ENCODE assay signal across 8 cellular contexts in the genomic region with DNA sequence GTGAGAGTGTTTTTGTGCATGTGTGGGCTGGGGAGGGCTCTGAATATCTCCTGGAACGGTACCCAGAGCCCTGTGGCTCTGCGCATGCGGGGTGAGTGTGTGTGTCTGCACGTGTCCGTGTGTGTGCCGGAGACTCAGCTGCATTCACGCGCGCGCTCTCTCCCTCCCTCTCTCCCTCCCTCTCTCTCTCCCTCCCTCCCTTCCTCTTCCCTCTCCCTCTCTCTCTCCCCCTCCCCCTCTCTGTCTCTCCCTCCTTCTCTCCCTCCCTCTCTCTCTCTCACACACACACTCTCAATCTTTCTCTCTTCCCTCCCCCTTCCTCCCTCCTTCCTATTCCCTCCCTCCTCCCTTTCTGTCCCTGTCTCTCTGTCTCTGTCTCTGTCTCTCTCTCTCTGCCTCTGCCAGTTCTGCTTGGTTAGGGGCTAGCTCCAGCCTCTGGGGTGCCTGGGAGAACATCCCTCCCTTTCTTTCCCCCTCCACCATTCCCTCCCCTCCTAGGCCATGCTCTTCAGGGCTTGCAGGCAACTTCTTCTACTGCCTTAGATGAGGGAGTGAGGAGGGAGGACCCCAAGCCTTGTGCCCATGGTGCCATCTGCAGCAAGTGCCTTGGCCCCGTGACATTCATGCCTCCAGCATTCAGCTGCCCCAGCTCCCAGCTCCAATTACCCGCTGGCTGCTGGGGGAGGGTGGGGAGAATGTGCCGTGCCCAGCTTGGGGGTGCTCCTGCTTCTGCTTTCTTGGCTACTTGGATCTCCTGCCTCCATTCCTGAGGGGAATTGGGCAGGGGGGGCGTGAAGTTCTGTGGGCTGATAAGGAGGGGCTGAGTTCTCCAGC. TPM values are rescaled to one million over a fixed set of nuclear protein-coding genes. Genes with fewer than 3 reads are reported as not detected.
A peak's percentile ranks its signal among the peaks of the same experiment; 100 is the strongest.
DNase-seq lines count a peak whose midpoint lies in the region; ATAC-seq and TF ChIP-seq lines count a peak whose summit lies in the region.

No MANE protein-coding gene starts in this region.

- H3K9me3 ChIP-seq in sigmoid colon, result no peaks in the 10 kb centered on the region

- peak; percentile 72 for DNase-seq in DMS 273 treated with DMSO at 0.1 percent for 48 hours (lab: John Stamatoyannopoulos, UW)
- peak; percentile 78 for DNase-seq in NAMALWA (ENCODE audit: low spot score)
- peak; percentile 59 for DNase-seq in T-helper 22 cell (ENCODE audit: low read depth)
- DNase-seq in hippocampal formation (lab: John Stamatoyannopoulos, UW), result peak; percentile 86 to 94
- peak; percentile 99 for DNase-seq in sigmoid colon

- H3K36me3 ChIP-seq in sigmoid colon, result peaks cover 0 to 2% (median 0%) of the 10 kb centered on the region in 4 donors

- ATAC-seq in HG03439 (IDR thresholded peaks at IDR 0.05; ENCODE audit: unreplicated experiment) (no peak), GM21723 (IDR thresholded peaks at IDR 0.05; ENCODE audit: unreplicated experiment) (no peak)

- TF ChIP-seq EP300 in sigmoid colon (IDR thresholded peaks at IDR 0.05), result peak in 1 of 4 donors; percentile 74

- H3K4me3 ChIP-seq in sigmoid colon, result peak overlapping the region; percentile 34 to 40 (median 36)

- H3K27me3 ChIP-seq in sigmoid colon, result no peaks in the 10 kb centered on the region

- TF ChIP-seq POLR2A in sigmoid colon (IDR thresholded peaks at IDR 0.05), result no peak

- WGBS in sigmoid colon, 2 donors, result 3 to 8% methylated on average over 14 of the region's 14 CpGs

- TF ChIP-seq CTCF in sigmoid colon (IDR thresholded peaks at IDR 0.05), result no peak

- H3K27ac ChIP-seq in angular gyrus (ENCODE audit: low read depth, low read length), result peak overlapping the region; percentile 99
- H3K27ac ChIP-seq in sigmoid colon, result peak overlapping the region; percentile 96 to 99 (median 98)

- peaks cover 0 to 99% (median 98%) of the 10 kb centered on the region in 4 donors for H3K4me1 ChIP-seq in sigmoid colon

- intact Hi-C loops in sigmoid colon (cut with DNase I), result no loop called here

RNA-seq across cellular contexts. Expression of a gene that starts 6.4 kb away (rescaled TPM):
- total RNA-seq in sigmoid colon, result 10 to 100 TPM; 78.8 to 86.1 (median 83.8) TPM
- 10 to 100 TPM; 25.4 to 35.4 (median 25.8) TPM for polyA plus RNA-seq in sigmoid colon

RNA-seq across cellular contexts. Expression of a gene that starts 14.9 kb away (rescaled TPM):
- total RNA-seq in sigmoid colon, result 10 to 100 TPM; 27.3 to 64.8 (median 31.7) TPM
- polyA plus RNA-seq in sigmoid colon, result 10 to 100 TPM; 19.2 to 83.0 (median 29.1) TPM

RNA-seq across cellular contexts. Expression of a gene that starts 31.3 kb away (rescaled TPM):
- total RNA-seq in sigmoid colon, result 10 to 100 TPM in 3 of 4 donors, 1 to 10 TPM in 1; 4.1 to 12.8 (median 11.9) TPM
- polyA plus RNA-seq in sigmoid colon, result 10 to 100 TPM in 1 of 3 donors, 1 to 10 TPM in 2; 4.4 to 11.4 (median 8.1) TPM

RNA-seq across cellular contexts. Expression of a gene that starts 52.6 kb away (rescaled TPM):
- 10 to 100 TPM; 52.3 to 92.2 (median 58.0) TPM for total RNA-seq in sigmoid colon
- polyA plus RNA-seq in sigmoid colon, result 10 to 100 TPM; 29.4 to 63.5 (median 34.0) TPM

RNA-seq across cellular contexts. Expression of a gene that starts 53.9 kb away (rescaled TPM):
- total RNA-seq in sigmoid colon, result 10 to 100 TPM in 1 of 4 donors, not detected in 3; 23.3 TPM
- 1 to 10 TPM in 2 of 3 donors, not detected in 1; 1.2 to 3.1 TPM for polyA plus RNA-seq in sigmoid colon
